Comparison of ENCODE assay signal across 1 cellular context in the genomic region with DNA sequence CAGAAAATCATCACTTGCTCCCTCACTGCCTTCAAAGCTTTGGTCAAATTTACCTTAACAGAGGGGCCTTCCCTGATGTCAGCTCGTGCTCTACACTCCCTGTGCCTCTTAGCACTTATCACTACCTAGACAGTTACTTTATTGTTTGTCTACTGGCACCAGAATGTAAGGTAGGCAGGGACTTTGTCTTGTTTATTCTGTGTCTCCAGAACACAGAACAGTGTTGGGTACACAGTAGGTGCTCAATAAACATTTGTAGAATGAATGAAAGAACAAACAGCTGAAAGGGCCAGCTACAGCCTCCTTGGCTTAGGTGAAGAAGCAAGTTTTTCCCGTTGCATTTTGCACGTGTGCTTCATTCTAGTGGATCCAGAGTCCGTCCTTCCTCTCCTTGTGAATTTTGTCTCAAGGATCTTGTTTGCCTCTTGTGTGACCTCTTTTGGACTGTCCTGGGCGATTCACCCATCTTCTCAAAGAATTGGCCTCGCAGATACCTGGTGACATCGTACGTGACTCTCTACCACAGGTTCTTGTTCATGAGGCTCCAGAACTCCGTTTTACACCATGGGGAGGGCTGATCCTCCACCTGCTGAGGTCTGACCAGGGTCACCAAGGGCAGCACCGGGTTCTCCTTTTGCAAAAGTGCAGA.
TF ChIP-seq lines count a peak whose summit lies in the region.

No MANE protein-coding gene starts in this region.

TF ChIP-seq in HepG2, 621 proteins besides CTCF, POLR2A, EP300 and RAD21 (continued from another document and continues in another):
- TF ChIP-seq ZGPAT (CRISPR knock-in tag; IDR thresholded peaks at IDR 0.05) = peak; percentile 76
- no peak for TF ChIP-seq RBM22 (optimal IDR thresholded peaks at IDR 0.05; ENCODE audit: low read length)
- TF ChIP-seq JUN (CRISPR knock-in tag; IDR thresholded peaks at IDR 0.05) = peak; percentile 66; the same call in 1 of the 2 replicates
- no peak for TF ChIP-seq ZNF782 (CRISPR knock-in tag; IDR thresholded peaks at IDR 0.05; ENCODE audit: borderline replicate concordance)
- no peak for TF ChIP-seq ZNF34 (CRISPR knock-in tag; IDR thresholded peaks at IDR 0.05; ENCODE audit: borderline replicate concordance)
- no peak for TF ChIP-seq EED (CRISPR knock-in tag; IDR thresholded peaks at IDR 0.05)
- no peak for TF ChIP-seq ZNF160 (CRISPR knock-in tag; IDR thresholded peaks at IDR 0.05)
- no peak for TF ChIP-seq ZNF768 (CRISPR knock-in tag; IDR thresholded peaks at IDR 0.05)
- TF ChIP-seq ZNF766 (CRISPR knock-in tag; IDR thresholded peaks at IDR 0.05; ENCODE audit: borderline replicate concordance) = no peak
- no peak for TF ChIP-seq TAF15 (IDR thresholded peaks at IDR 0.05; ENCODE audit: low read depth, low read length, poor library complexity, severe bottlenecking)
- peak; percentile 19; the same call in 1 of the 2 replicates for TF ChIP-seq ARID3A (IDR thresholded peaks at IDR 0.05; ENCODE audit: low read depth, low read length)
- no peak for TF ChIP-seq ZNF383 (CRISPR knock-in tag; IDR thresholded peaks at IDR 0.05; ENCODE audit: borderline replicate concordance)
- no peak for TF ChIP-seq ZFP36L2 (CRISPR knock-in tag; IDR thresholded peaks at IDR 0.05)
- no peak for TF ChIP-seq ZNF276 (CRISPR knock-in tag; IDR thresholded peaks at IDR 0.05; ENCODE audit: low read depth)
- TF ChIP-seq TRIM24 (CRISPR knock-in tag; IDR thresholded peaks at IDR 0.05) = no peak
- peak; percentile 83 for TF ChIP-seq ZMYM4 (CRISPR knock-in tag; IDR thresholded peaks at IDR 0.05)
- no peak for TF ChIP-seq GTF2F1 (IDR thresholded peaks at IDR 0.05; ENCODE audit: low read length)
- no peak for TF ChIP-seq ZFP36 (IDR thresholded peaks at IDR 0.05; ENCODE audit: borderline replicate concordance, low read depth, low read length, partially characterized antibody)
- TF ChIP-seq PAWR (CRISPR knock-in tag; IDR thresholded peaks at IDR 0.05; ENCODE audit: borderline replicate concordance) = no peak
- TF ChIP-seq, protein P1, sequence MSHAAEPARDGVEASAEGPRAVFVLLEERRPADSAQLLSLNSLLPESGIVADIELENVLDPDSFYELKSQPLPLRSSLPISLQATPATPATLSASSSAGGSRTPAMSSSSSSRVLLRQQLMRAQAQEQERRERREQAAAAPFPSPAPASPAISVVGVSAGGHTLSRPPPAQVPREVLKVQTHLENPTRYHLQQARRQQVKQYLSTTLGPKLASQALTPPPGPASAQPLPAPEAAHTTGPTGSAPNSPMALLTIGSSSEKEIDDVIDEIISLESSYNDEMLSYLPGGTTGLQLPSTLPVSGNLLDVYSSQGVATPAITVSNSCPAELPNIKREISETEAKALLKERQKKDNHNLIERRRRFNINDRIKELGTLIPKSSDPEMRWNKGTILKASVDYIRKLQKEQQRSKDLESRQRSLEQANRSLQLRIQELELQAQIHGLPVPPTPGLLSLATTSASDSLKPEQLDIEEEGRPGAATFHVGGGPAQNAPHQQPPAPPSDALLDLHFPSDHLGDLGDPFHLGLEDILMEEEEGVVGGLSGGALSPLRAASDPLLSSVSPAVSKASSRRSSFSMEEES (CRISPR knock-in tag; IDR thresholded peaks at IDR 0.05) = peak; percentile 91
- TF ChIP-seq, protein P2, sequence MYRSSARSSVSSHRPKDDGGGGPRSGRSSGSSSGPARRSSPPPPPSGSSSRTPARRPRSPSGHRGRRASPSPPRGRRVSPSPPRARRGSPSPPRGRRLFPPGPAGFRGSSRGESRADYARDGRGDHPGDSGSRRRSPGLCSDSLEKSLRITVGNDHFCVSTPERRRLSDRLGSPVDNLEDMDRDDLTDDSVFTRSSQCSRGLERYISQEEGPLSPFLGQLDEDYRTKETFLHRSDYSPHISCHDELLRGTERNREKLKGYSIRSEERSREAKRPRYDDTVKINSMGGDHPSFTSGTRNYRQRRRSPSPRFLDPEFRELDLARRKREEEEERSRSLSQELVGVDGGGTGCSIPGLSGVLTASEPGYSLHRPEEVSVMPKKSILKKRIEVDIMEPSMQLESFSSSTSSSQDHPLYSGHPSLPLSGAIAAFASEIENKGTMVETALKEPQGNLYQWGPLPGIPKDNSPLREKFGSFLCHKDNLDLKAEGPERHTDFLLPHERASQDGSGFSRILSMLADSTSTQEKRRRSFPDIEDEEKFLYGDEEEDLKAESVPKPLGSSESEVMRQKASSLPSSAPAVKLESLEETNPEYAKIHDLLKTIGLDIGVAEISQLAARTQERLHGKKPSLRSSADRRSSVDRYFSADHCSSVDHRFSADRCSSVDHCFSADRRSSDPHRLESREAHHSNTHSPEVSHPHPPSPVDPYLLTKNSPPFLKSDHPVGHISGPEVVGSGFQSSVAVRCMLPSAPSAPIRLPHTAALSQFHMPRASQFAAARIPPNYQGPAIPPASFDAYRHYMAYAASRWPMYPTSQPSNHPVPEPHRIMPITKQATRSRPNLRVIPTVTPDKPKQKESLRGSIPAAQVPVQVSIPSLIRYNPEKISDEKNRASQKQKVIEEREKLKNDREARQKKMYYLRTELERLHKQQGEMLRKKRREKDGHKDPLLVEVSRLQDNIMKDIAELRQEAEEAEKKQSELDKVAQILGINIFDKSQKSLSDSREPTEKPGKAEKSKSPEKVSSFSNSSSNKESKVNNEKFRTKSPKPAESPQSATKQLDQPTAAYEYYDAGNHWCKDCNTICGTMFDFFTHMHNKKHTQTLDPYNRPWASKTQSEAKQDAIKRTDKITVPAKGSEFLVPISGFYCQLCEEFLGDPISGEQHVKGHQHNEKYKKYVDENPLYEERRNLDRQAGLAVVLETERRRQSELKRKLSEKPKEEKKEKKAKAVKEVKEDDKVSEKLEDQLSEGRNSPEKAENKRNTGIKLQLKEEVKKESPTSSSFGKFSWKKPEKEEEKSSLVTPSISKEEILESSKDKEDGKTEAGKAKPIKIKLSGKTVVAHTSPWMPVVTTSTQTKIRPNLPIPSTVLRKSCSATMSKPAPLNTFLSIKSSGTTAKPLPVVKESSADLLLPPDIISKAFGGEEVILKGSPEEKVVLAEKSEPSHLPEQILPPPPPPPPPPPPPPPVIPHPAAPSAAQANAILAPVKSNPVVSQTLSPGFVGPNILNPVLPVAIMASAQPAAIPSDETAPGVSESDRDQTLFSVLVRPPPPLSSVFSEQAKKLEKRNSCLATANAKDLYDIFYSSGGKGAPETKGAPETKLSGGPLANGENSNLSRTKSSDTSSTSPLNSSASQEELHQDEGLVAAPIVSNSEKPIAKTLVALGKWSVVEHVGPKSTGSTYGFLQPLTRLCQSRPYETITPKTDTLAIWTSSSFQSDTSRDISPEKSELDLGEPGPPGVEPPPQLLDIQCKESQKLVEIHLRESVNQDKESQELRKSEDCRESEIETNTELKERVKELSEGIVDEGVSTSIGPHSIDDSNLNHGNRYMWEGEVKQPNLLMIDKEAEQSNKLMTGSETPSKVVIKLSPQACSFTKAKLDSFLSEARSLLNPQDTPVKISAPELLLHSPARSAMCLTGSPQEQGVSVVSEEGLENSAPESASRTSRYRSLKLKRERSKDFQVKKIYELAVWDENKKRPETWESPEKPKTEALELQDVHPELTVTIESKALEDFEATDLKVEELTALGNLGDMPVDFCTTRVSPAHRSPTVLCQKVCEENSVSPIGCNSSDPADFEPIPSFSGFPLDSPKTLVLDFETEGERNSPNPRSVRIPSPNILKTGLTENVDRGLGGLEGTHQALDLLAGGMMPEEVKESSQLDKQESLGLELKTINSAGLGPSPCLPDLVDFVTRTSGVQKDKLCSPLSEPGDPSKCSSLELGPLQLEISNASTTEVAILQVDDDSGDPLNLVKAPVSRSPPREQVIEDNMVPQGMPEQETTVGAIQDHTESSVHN (CRISPR knock-in tag; IDR thresholded peaks at IDR 0.05) = no peak
- peak; percentile 66; the same call in 1 of the 2 replicates for TF ChIP-seq BRD4 (CRISPR knock-in tag; IDR thresholded peaks at IDR 0.05)
- peak; percentile 69; the same call in 1 of the 2 replicates for TF ChIP-seq MTA1 (CRISPR knock-in tag; IDR thresholded peaks at IDR 0.05; ENCODE audit: borderline replicate concordance)
- no peak for TF ChIP-seq ZSCAN25 (CRISPR knock-in tag; IDR thresholded peaks at IDR 0.05)
- no peak for TF ChIP-seq ZSCAN30 (CRISPR knock-in tag; IDR thresholded peaks at IDR 0.05)
- no peak for TF ChIP-seq KAT7 (CRISPR knock-in tag; IDR thresholded peaks at IDR 0.05; ENCODE audit: borderline replicate concordance)
- 0 out of 2 replicates have a peak, but pooled peaks have one; percentile 33 for TF ChIP-seq SALL2 (CRISPR knock-in tag; IDR thresholded peaks at IDR 0.05)
- no peak for TF ChIP-seq TRAFD1 (CRISPR knock-in tag; IDR thresholded peaks at IDR 0.05; ENCODE audit: borderline replicate concordance)
- peak; percentile 67; the same call in 1 of the 2 replicates for TF ChIP-seq ETV5 (CRISPR knock-in tag; IDR thresholded peaks at IDR 0.05; ENCODE audit: borderline replicate concordance)
- no peak for TF ChIP-seq LCORL (IDR thresholded peaks at IDR 0.05)
- peak; percentile 79 for TF ChIP-seq LCORL (CRISPR knock-in tag; IDR thresholded peaks at IDR 0.05)
- peak; percentile 90; the same call in 1 of the 2 replicates for TF ChIP-seq ZNF232 (CRISPR knock-in tag; IDR thresholded peaks at IDR 0.05; ENCODE audit: borderline replicate concordance)
- TF ChIP-seq ADNP (CRISPR knock-in tag; IDR thresholded peaks at IDR 0.05) = peak; percentile 68; the same call in 1 of the 2 replicates
- no peak for TF ChIP-seq HIVEP1 (CRISPR knock-in tag; IDR thresholded peaks at IDR 0.05)
- no peak for TF ChIP-seq THYN1 (CRISPR knock-in tag; IDR thresholded peaks at IDR 0.05; ENCODE audit: borderline replicate concordance, low read depth)
- TF ChIP-seq KDM3A (CRISPR knock-in tag; IDR thresholded peaks at IDR 0.05; ENCODE audit: low read depth) = no peak
- TF ChIP-seq NCOA5 (CRISPR knock-in tag; IDR thresholded peaks at IDR 0.05) = no peak
- no peak for TF ChIP-seq ZNF20 (CRISPR knock-in tag; IDR thresholded peaks at IDR 0.05)
- TF ChIP-seq CBX1 (IDR thresholded peaks at IDR 0.05; ENCODE audit: low read depth) = no peak
- TF ChIP-seq, protein P3, sequence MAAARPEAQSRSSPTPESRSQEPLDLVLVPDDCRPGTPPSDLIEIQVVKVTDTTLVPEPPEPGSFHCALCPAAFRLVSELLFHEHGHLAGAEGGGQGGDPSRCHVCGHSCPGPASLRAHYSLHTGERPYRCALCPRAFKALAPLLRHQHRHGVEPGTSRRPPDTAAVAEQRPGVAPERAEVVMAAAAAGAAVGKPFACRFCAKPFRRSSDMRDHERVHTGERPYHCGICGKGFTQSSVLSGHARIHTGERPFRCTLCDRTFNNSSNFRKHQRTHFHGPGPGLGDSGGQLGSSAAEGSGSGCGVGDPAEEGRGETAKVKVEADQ (CRISPR knock-in tag; IDR thresholded peaks at IDR 0.05; ENCODE audit: borderline replicate concordance) = no peak
